8 cellular contexts compared by ENCODE assay signal in the genomic region with DNA sequence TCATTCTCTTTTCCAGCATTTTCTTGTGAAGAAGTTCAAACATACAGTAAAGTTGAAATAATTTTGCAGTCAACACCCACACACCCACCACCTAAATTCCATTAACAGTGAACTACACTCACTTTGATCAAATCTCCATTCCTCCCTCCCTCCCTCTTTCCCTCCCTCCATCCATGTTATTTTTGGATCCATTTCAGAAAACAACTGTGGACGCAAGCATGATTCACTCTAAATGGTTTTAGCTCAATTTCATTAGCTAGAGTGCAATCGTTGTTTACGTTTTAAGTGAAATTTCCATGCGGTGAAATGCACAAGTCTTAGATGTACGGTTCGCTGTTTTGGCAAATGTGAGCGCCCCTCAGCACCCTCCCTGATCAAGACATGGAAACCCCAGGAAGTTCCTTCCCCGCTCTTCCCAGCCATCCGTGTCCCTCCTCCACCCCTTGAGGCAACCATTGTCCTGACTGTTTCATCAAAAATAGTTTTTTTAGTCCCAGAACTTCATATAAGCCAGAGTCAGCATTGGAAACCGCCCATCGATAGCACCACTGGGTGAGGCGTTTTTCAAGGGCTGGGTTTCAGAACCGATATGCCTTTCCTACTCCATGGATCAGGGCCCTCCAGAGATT.
DNase-seq lines count a peak whose midpoint lies in the region; ATAC-seq, FAIRE-seq and TF ChIP-seq lines count a peak whose summit lies in the region.
"Not testable (repeated sequence)": the region's sequence is repeated elsewhere in the genome, so short reads cannot be mapped to it uniquely, and the experiment has no call there.

No MANE protein-coding gene starts in this region.

- CTCF ChIA-PET in endothelial cell of umbilical vein (lab: Charles Lee), result not testable (repeated sequence)

- H3K79me2 ChIP-seq in endothelial cell of umbilical vein (ENCODE audit: control insufficient read depth, insufficient read depth, low read length), result not testable (repeated sequence)

- H3K9me1 ChIP-seq in endothelial cell of umbilical vein (replicated peaks; ENCODE audit: control insufficient read depth, extremely low read depth, insufficient read depth, low read length), result not testable (repeated sequence)

- H3K9me3 Mint-ChIP-seq in mesothelial cell of epicardium, result not testable (repeated sequence)

- not testable (repeated sequence) for H3K36me3 ChIP-seq in endothelial cell of umbilical vein (ENCODE audit: control insufficient read depth in 2 of 2, extremely low read depth in 1 of 2, insufficient read depth in 2 of 2, low read length in 2 of 2); heart left ventricle; uterus

- DNase-seq in ELR (ENCODE audit: low read depth) (peak; percentile 22), RPMI7951 (ENCODE audit: low read depth) (peak; percentile 83), astrocyte of the hippocampus (ENCODE audit: low read depth, low spot score) (peak; percentile 40), endothelial cell of umbilical vein (ENCODE audit: low read depth, low spot score) (peak; percentile 50), heart left ventricle (peak in 2 of 5 donors; percentile 19 to 47), uterus (peak; percentile 38 to 46)
- not testable (repeated sequence) for DNase-seq in mesothelial cell of epicardium (ENCODE audit: low spot score in 2 of 2, unreplicated experiment in 2 of 2)

- H4K20me1 ChIP-seq in endothelial cell of umbilical vein (replicated peaks; ENCODE audit: control insufficient read depth, extremely low read depth, insufficient read depth, low read length), result not testable (repeated sequence)

- not testable (repeated sequence) for H3K9ac ChIP-seq in endothelial cell of umbilical vein (replicated peaks; ENCODE audit: extremely low read depth, insufficient read depth, low read length)

- intact Hi-C loops in endothelial cell of umbilical vein (cut with micrococcal nuclease); heart left ventricle (cut with DNase I); uterus (cut with DNase I; ENCODE audit: low total_unique reads): not testable (repeated sequence)

- peak overlapping the region; percentile 11 for H3K4me3 Mint-ChIP-seq in mesothelial cell of epicardium

- peak in 2 of 4 donors; percentile 55 to 66 for ATAC-seq in heart left ventricle

- peak overlapping the region; percentile 96 for H3K27ac Mint-ChIP-seq in mesothelial cell of epicardium

- H3K27ac ChIP-seq in endothelial cell of umbilical vein (ENCODE audit: insufficient read depth, low read depth, low read length), result not testable (repeated sequence)
- peak overlapping the region; percentile 38 to 85 (median 67) for H3K27ac ChIP-seq in heart left ventricle
- H3K27ac ChIP-seq in skin epidermis, result peak overlapping the region in 13 of 21 experiments; percentile 2 to 81 (median 67)
- peak overlapping the region; percentile 82 to 86 for H3K27ac ChIP-seq in uterus

- not testable (repeated sequence) for H3K36me3 Mint-ChIP-seq in mesothelial cell of epicardium

- peaks cover 54% of the 10 kb centered on the region for H3K4me1 Mint-ChIP-seq in mesothelial cell of epicardium

- H3K4me2 ChIP-seq in endothelial cell of umbilical vein (ENCODE audit: insufficient read depth, low read length), result peak overlapping the region; percentile 36

- not testable (repeated sequence) for TF ChIP-seq CTCF in endothelial cell of umbilical vein (IDR thresholded peaks at IDR 0.05; ENCODE audit: extremely low read depth in 1 of 2, insufficient read depth in 1 of 2, low read depth in 1 of 2, low read length in 2 of 2); heart left ventricle (IDR thresholded peaks at IDR 0.05); mesothelial cell of epicardium (IDR thresholded peaks at IDR 0.05; ENCODE audit: unreplicated experiment); uterus (IDR thresholded peaks at IDR 0.05)

- not testable (repeated sequence) for BruUV-seq in endothelial cell of umbilical vein (replicated peaks; lab: Mats Ljungman, UMichigan)

- not testable (repeated sequence) for H3K27me3 ChIP-seq in endothelial cell of umbilical vein (ENCODE audit: control insufficient read depth in 2 of 2, insufficient read depth in 2 of 2, low read length in 2 of 2); heart left ventricle; uterus

- H3K27me3 Mint-ChIP-seq in mesothelial cell of epicardium (ENCODE audit: low read depth), result not testable (repeated sequence)

- H3K4me1 ChIP-seq in endothelial cell of umbilical vein (ENCODE audit: control insufficient read depth, extremely low read depth, insufficient read depth, low read length); uterus: not testable (repeated sequence)
- peaks cover 0 to 31% (median 5%) of the 10 kb centered on the region in 12 donors for H3K4me1 ChIP-seq in heart left ventricle

- peak overlapping the region; percentile 57 for H2AFZ ChIP-seq in endothelial cell of umbilical vein (ENCODE audit: low read depth, low read length)

- WGBS in heart left ventricle, 4 donors, result 65 to 72% (median 68%) methylated on average over 12 to 13 of the region's 13 CpGs

- POLR2A ChIA-PET in endothelial cell of umbilical vein (lab: Charles Lee), result not testable (repeated sequence)

- peak; percentile 94 for FAIRE-seq in endothelial cell of umbilical vein (lab: Jason Lieb, UNC)

- dilution Hi-C loops in endothelial cell of umbilical vein (cut with MboI; ENCODE audit: extremely low pct_ligation_motif_present, low sequenced_read_pairs), result not testable (repeated sequence)

- H3K9me3 ChIP-seq in endothelial cell of umbilical vein (replicated peaks; ENCODE audit: control insufficient read depth, insufficient read depth, low read length); heart left ventricle; uterus: not testable (repeated sequence)

- not testable (repeated sequence) for H3K4me3 ChIP-seq in endothelial cell of umbilical vein (replicated peaks in 1 of 3; ENCODE audit: insufficient read depth in 1 of 3, low read depth in 1 of 3, low read length in 3 of 3); heart left ventricle; skin epidermis; uterus

- not testable (repeated sequence) for TF ChIP-seq POLR2A in endothelial cell of umbilical vein (IDR thresholded peaks at IDR 0.05; ENCODE audit: low read depth, low read length); heart left ventricle (IDR thresholded peaks at IDR 0.05); uterus (IDR thresholded peaks at IDR 0.05)
